Comparison of ENCODE assay signal across 20 cellular contexts in genomic region chr3:12468276-12468675, GRCh38.
"Had no signal": no experiment of that assay in that cellular context is flagged by ENCODE, and none has a peak within 500 bp of the region (broad histone marks: within the 10 kb centered on the region; RNA-seq: fewer than 3 reads in every experiment).

No MANE protein-coding gene starts in this region.

- H3K4me3 Mint-ChIP-seq: memory B cell; nephron; stimulated activated effector memory CD8-positive, alpha-beta T cell treated with anti-CD3 and anti-CD28 coated beads, Interleukin-12 subunit alpha, Interleukin-12 subunit beta, amount 100 ng/mL, for 72 hours had no signal

- H3K4me3 ChIP-seq: colonic mucosa, esophagus squamous epithelium, gastroesophageal sphincter, left lung, lower lobe of right lung, ovary, suprapubic skin, thyroid gland had no signal

- H3K27me3 ChIP-seq: colonic mucosa, esophagus squamous epithelium, left lung, ovary, suprapubic skin, thyroid gland had no signal

- DNase-seq: colonic mucosa; dermis blood vessel endothelial cell; esophagus squamous epithelium; foreskin fibroblast; glutamatergic neuron; left lung; lower lobe of right lung; midbrain; ovary; right cardiac atrium; stimulated activated CD4-positive, alpha-beta T cell treated with anti-CD3 and anti-CD28 coated beads, Interleukin-4, amount 100 ng/mL, for 1 hour; stimulated activated CD8-positive, alpha-beta memory T cell treated with anti-CD3 and anti-CD28 coated beads, Interleukin-4, amount 100 ng/mL, for 48 hours; stimulated activated naive CD8-positive, alpha-beta T cell treated with anti-CD3 and anti-CD28 coated beads, Interleukin-15, Interleukin-2, amounts not matched to agents 100 U/mL and 50 U/mL, for 24 hours; thyroid gland had no signal

- ATAC-seq: gastroesophageal sphincter; left lung; lower lobe of right lung; right cardiac atrium; stimulated activated effector memory CD8-positive, alpha-beta T cell treated with anti-CD3 and anti-CD28 coated beads, Interleukin-12 subunit alpha, Interleukin-12 subunit beta, amount 100 ng/mL, for 72 hours; stimulated activated naive CD8-positive, alpha-beta T cell treated with anti-CD3 and anti-CD28 coated beads, Interleukin-15, Interleukin-2, amounts not matched to agents 100 U/mL and 50 U/mL, for 24 hours had no signal

- H3K9me3 Mint-ChIP-seq: memory B cell; nephron; stimulated activated effector memory CD8-positive, alpha-beta T cell treated with anti-CD3 and anti-CD28 coated beads, Interleukin-12 subunit alpha, Interleukin-12 subunit beta, amount 100 ng/mL, for 72 hours had no signal

- H3K36me3 Mint-ChIP-seq: memory B cell had no signal

- H3K27ac Mint-ChIP-seq: memory B cell; nephron; progenitor cell of endocrine pancreas; stimulated activated effector memory CD8-positive, alpha-beta T cell treated with anti-CD3 and anti-CD28 coated beads, Interleukin-12 subunit alpha, Interleukin-12 subunit beta, amount 100 ng/mL, for 72 hours had no signal

- H3K9me3 ChIP-seq: colonic mucosa, esophagus squamous epithelium, gastroesophageal sphincter, left lung, lower lobe of right lung, ovary, suprapubic skin, thyroid gland had no signal

- H3K27ac ChIP-seq: colonic mucosa, esophagus squamous epithelium, gastroesophageal sphincter, left lung, lower lobe of right lung, ovary, suprapubic skin, thyroid gland had no signal

- H3K36me3 ChIP-seq: colonic mucosa, esophagus squamous epithelium, gastroesophageal sphincter, left lung, lower lobe of right lung, ovary, suprapubic skin, thyroid gland had no signal

- H3K4me1 ChIP-seq: colonic mucosa, esophagus squamous epithelium, gastroesophageal sphincter, lower lobe of right lung, suprapubic skin, thyroid gland had no signal
